Comparison of ENCODE assay signal across 1 cellular context in genomic region chr1:204225841-204226745, GRCh38.
A peak's percentile ranks its signal among the peaks of the same experiment; 100 is the strongest.
TF ChIP-seq lines count a peak whose summit lies in the region.

No MANE protein-coding gene starts in this region.

TF ChIP-seq in liver, 16 proteins besides CTCF, POLR2A, EP300 and RAD21 (continued from another document):
- TF ChIP-seq JUND (IDR thresholded peaks at IDR 0.05) = peak; percentile 70 to 74
- TF ChIP-seq, protein P1, sequence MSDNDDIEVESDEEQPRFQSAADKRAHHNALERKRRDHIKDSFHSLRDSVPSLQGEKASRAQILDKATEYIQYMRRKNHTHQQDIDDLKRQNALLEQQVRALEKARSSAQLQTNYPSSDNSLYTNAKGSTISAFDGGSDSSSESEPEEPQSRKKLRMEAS (IDR thresholded peaks at IDR 0.05) = peak; percentile 67
